ENCODE assay signal across 16 cellular contexts in genomic region chr11:111942826-111943225, GRCh38. TPM values are rescaled to one million over a fixed set of nuclear protein-coding genes. Genes with fewer than 3 reads are reported as not detected.
DNase-seq lines count a peak whose midpoint lies in the region; ATAC-seq and TF ChIP-seq lines count a peak whose summit lies in the region.
"Had no signal": no experiment of that assay in that cellular context is flagged by ENCODE, and none has a peak within 500 bp of the region (broad histone marks: within the 10 kb centered on the region; RNA-seq: fewer than 3 reads in every experiment).

No MANE protein-coding gene starts in this region.

- TF ChIP-seq POLR2A in breast epithelium (IDR thresholded peaks at IDR 0.05) = no peak

- H3K9me3 Mint-ChIP-seq in MCF 10A (ENCODE audit: unreplicated experiment) = no peaks in the 10 kb centered on the region
- no peaks in the 10 kb centered on the region for H3K9me3 Mint-ChIP-seq in CD4-positive, alpha-beta T cell
- H3K9me3 Mint-ChIP-seq: neural crest cell had no signal

- H3K27me3 ChIP-seq in breast epithelium = no peaks in the 10 kb centered on the region
- no peaks in the 10 kb centered on the region for H3K27me3 ChIP-seq in CD4-positive, alpha-beta T cell (ENCODE audit: control insufficient read depth, insufficient read depth, low read length)
- H3K27me3 ChIP-seq: testis had no signal

- no peaks in the 10 kb centered on the region for H3K9me3 ChIP-seq in breast epithelium
- no peaks in the 10 kb centered on the region for H3K9me3 ChIP-seq in CD4-positive, alpha-beta T cell (ENCODE audit: control insufficient read depth, low read length)
- H3K9me3 ChIP-seq: testis had no signal

- no peaks in the 10 kb centered on the region for H3K27me3 Mint-ChIP-seq in MCF 10A (ENCODE audit: insufficient read depth, unreplicated experiment)
- no peaks in the 10 kb centered on the region for H3K27me3 Mint-ChIP-seq in CD4-positive, alpha-beta T cell

- no peak for TF ChIP-seq CTCF in MCF 10A (IDR thresholded peaks at IDR 0.05; ENCODE audit: unreplicated experiment)
- TF ChIP-seq CTCF in breast epithelium (IDR thresholded peaks at IDR 0.05) = no peak
- no peak for TF ChIP-seq CTCF in CD4-positive, alpha-beta T cell (IDR thresholded peaks at IDR 0.05)

- H3K27ac ChIP-seq in breast epithelium (no peak overlapping the region), temporal lobe (ENCODE audit: low read depth, low read length) (peak overlapping the region; percentile 90)
- no peak overlapping the region for H3K27ac ChIP-seq in CD4-positive, alpha-beta T cell (ENCODE audit: low read depth, low read length)
- H3K27ac ChIP-seq: testis had no signal

- CTCF ChIA-PET in MCF 10A (lab: Yijun Ruan, JAX) = interaction anchor here (0.6 to 21.3 kb wide), 9 partner anchors 9 to 233 kb away, joined by 3 to 564 read pairs (median 6); no protein-coding TSS in a partner anchor
- CTCF ChIA-PET in CD4-positive, alpha-beta T cell (lab: Charles Lee) = interaction anchor here (2.0 kb wide), 1 partner anchor 11 kb away, joined by 9 read pairs; no protein-coding TSS in a partner anchor

- peak overlapping the region; percentile 98 for H3K27ac Mint-ChIP-seq in MCF 10A (ENCODE audit: low read depth, unreplicated experiment)
- H3K27ac Mint-ChIP-seq in CD4-positive, alpha-beta T cell = no peak overlapping the region

- ATAC-seq in HG02678 (IDR thresholded peaks at IDR 0.05; ENCODE audit: unreplicated experiment) = no peak
- no peak for ATAC-seq in CD4-positive, alpha-beta T cell (ENCODE audit: poor library complexity)
- ATAC-seq: Panc1 had no signal

- no peak overlapping the region for H3K4me3 Mint-ChIP-seq in MCF 10A (ENCODE audit: unreplicated experiment)
- H3K4me3 Mint-ChIP-seq in CD4-positive, alpha-beta T cell = no peak overlapping the region
- H3K4me3 Mint-ChIP-seq: neural crest cell had no signal

- DNase-seq in MCF 10A (ENCODE audit: unreplicated experiment) = peak; percentile 95
- DNase-seq in breast epithelium (ENCODE audit: low spot score in 2 of 2) = no peak
- DNase-seq in amniotic epithelial cell (ENCODE audit: low read depth) = peak; percentile 87
- peak; percentile 90 for DNase-seq in fibroblast of the conjunctiva (ENCODE audit: low read depth)
- DNase-seq in CD4-positive, alpha-beta T cell = no peak
- DNase-seq in activated CD4-positive, alpha-beta T cell treated with anti-CD3 and anti-CD28 coated beads, Interleukin-2, amount 50 U/mL, for 48 hours = no peak
- DNase-seq: activated CD4-positive, alpha-beta T cell treated with anti-CD3 and anti-CD28 coated beads for 4 hours; effector CD4-positive, alpha-beta T cell; NCI-H146; NCI-H524 treated with DMSO at 0.1 percent for 48 hours; T-helper 2 cell; testis had no signal

- peaks cover 66% of the 10 kb centered on the region for H3K4me1 Mint-ChIP-seq in MCF 10A (ENCODE audit: insufficient read depth, unreplicated experiment)
- peaks cover 22% of the 10 kb centered on the region for H3K4me1 Mint-ChIP-seq in CD4-positive, alpha-beta T cell (ENCODE audit: low read depth)

- no peaks in the 10 kb centered on the region for H3K36me3 Mint-ChIP-seq in MCF 10A (ENCODE audit: insufficient read depth, unreplicated experiment)
- no peaks in the 10 kb centered on the region for H3K36me3 Mint-ChIP-seq in CD4-positive, alpha-beta T cell (ENCODE audit: low read depth)

- POLR2A ChIA-PET in MCF 10A (lab: Yijun Ruan, JAX) = interaction anchor here (0.6 to 21.8 kb wide), 13 partner anchors 8 to 144 kb away, joined by 3 to 513 read pairs (median 9); partner anchors contain the start of genes ALG9, SDHD and TIMM8B
- POLR2A ChIA-PET in CD4-positive, alpha-beta T cell (lab: Charles Lee) = interaction anchor here (1.4 kb wide), 1 partner anchor 16 kb away, joined by 4 read pairs; no protein-coding TSS in a partner anchor

- no peak overlapping the region for H3K4me3 ChIP-seq in breast epithelium
- H3K4me3 ChIP-seq: testis had no signal

- no peaks in the 10 kb centered on the region for H3K36me3 ChIP-seq in breast epithelium

- no TSS peak for BruUV-seq in MCF 10A (replicated peaks; lab: Mats Ljungman, UMichigan)

- peaks cover 0 to under 1% of the 10 kb centered on the region in 2 donors for H3K4me1 ChIP-seq in breast epithelium
- H3K4me1 ChIP-seq: testis had no signal

- intact Hi-C loops in MCF 10A (cut with micrococcal nuclease) (no loop called here), breast epithelium (cut with DNase I; ENCODE audit: low total_unique reads) (no loop called here)
- intact Hi-C loops in CD4-positive, alpha-beta T cell (cut with DNase I, micrococcal nuclease) = no loop called here

RNA-seq across cellular contexts. Expression of gene DIXDC1, which starts 5.7 kb away (rescaled TPM):
- total RNA-seq in MCF 10A (2022) = 21.0 and 47.3 TPM in 2 replicates
- 10 to 100 TPM; 38.9 to 53.9 (median 45.2) TPM for total RNA-seq in breast epithelium
- total RNA-seq in temporal lobe = 66.6 TPM
- under 1 TPM; 0.78 to 0.85 TPM for total RNA-seq in CD4-positive, alpha-beta T cell

RNA-seq across cellular contexts. Expression of gene C11orf52, which starts 24.1 kb away (rescaled TPM):
- total RNA-seq in MCF 10A (2022) (1.3 and 2.0 TPM in 2 replicates), breast epithelium (10 to 100 TPM in 2 of 3 donors, 1 to 10 TPM in 1; 7.5 to 40.5 (median 19.0) TPM), temporal lobe (not detected)
- total RNA-seq in CD4-positive, alpha-beta T cell = not detected
- total RNA-seq: neural crest cell had no signal

RNA-seq across cellular contexts. Expression of gene HSPB2, which starts 30.3 kb away (rescaled TPM):
- total RNA-seq in MCF 10A (2022) (0.23 TPM in 1 of 2 replicates, not detected in the other), breast epithelium (1 to 10 TPM in 2 of 3 donors, under 1 TPM in 1; 0.98 to 2.1 (median 1.2) TPM), temporal lobe (0.25 TPM)
- total RNA-seq in CD4-positive, alpha-beta T cell = not detected
- total RNA-seq: neural crest cell, testis had no signal

RNA-seq across cellular contexts. Expression of gene CRYAB, which starts 31.3 kb away (rescaled TPM):
- 1.2 and 2.5 TPM in 2 replicates for total RNA-seq in MCF 10A (2022)
- 100 to 1,000 TPM; 132 to 299 (median 271) TPM for total RNA-seq in breast epithelium
- 7.4 TPM for total RNA-seq in temporal lobe
- total RNA-seq in CD4-positive, alpha-beta T cell = not detected
- total RNA-seq: neural crest cell had no signal

Comparison
In these comparisons a context has a peak if more than half of its experiments do, and no peak if none do; other contexts are left out.
1. DNase-seq: peak in MCF 10A (single experiment), amniotic epithelial cell (single experiment) and fibroblast of the conjunctiva (single experiment); none in breast epithelium (0 of 2), CD4-positive, alpha-beta T cell (0 of 10) and activated CD4-positive, alpha-beta T cell treated with anti-CD3 and anti-CD28 coated beads, Interleukin-2, amount 50 U/mL, for 48 hours (0 of 2).
2. RNA of gene DIXDC1, which starts 5.7 kb away (total RNA-seq): 66.6 TPM in temporal lobe (single experiment), 38.9 to 53.9 TPM in breast epithelium and 21.0 to 47.3 TPM in MCF 10A; 0.78 to 0.85 TPM in CD4-positive, alpha-beta T cell; every median in the first group is over 10 times any median in the second.